Comparison of ENCODE assay signal across 8 cellular contexts in genomic region chr9:129436751-129437625, GRCh38.
DNase-seq lines count a peak whose midpoint lies in the region; ATAC-seq and TF ChIP-seq lines count a peak whose summit lies in the region.

No MANE protein-coding gene starts in this region.

- no peaks in the 10 kb centered on the region for H3K9me3 ChIP-seq in mucosa of stomach (ENCODE audit: control insufficient read depth, low read length)
- no peaks in the 10 kb centered on the region for H3K9me3 ChIP-seq in transverse colon

- no peak for TF ChIP-seq EP300 in transverse colon (IDR thresholded peaks at IDR 0.05; ENCODE audit: low read depth)

- H3K27me3 Mint-ChIP-seq in activated CD8-positive, alpha-beta T cell treated with anti-CD3 and anti-CD28 coated beads for 36 hours: peaks cover 35% of the 10 kb centered on the region

- no peaks in the 10 kb centered on the region for H3K9me3 Mint-ChIP-seq in activated CD8-positive, alpha-beta T cell treated with anti-CD3 and anti-CD28 coated beads for 36 hours

- no peaks in the 10 kb centered on the region for H3K36me3 Mint-ChIP-seq in activated CD8-positive, alpha-beta T cell treated with anti-CD3 and anti-CD28 coated beads for 36 hours (ENCODE audit: low read depth)

- no peak for TF ChIP-seq POLR2A in transverse colon (IDR thresholded peaks at IDR 0.05)

- WGBS in transverse colon (ENCODE audit: low coverage in 1 of 2), 2 donors: 22 to 31% methylated on average over 25 to 74 of the region's 78 CpGs

- peak overlapping the region; percentile 56 to 71 (median 64) for H3K27ac ChIP-seq in transverse colon

- H3K27me3 ChIP-seq in BJ (ENCODE audit: control insufficient read depth, insufficient read depth, low read length): no peaks in the 10 kb centered on the region; the same call in 1 of the 2 replicates
- H3K27me3 ChIP-seq in mucosa of stomach (ENCODE audit: control insufficient read depth, insufficient read depth, low read length): peaks cover 24% of the 10 kb centered on the region
- peaks cover 42% of the 10 kb centered on the region for H3K27me3 ChIP-seq in transverse colon

- peak; percentile 67 for ATAC-seq in activated CD8-positive, alpha-beta T cell treated with anti-CD3 and anti-CD28 coated beads for 36 hours
- no peak for ATAC-seq in HG02981 (IDR thresholded peaks at IDR 0.05; ENCODE audit: unreplicated experiment)

- no peaks in the 10 kb centered on the region for H3K36me3 ChIP-seq in BJ (ENCODE audit: control insufficient read depth, insufficient read depth, low read length)
- no peaks in the 10 kb centered on the region for H3K36me3 ChIP-seq in mucosa of stomach (ENCODE audit: control insufficient read depth, insufficient read depth, low read length)
- no peaks in the 10 kb centered on the region for H3K36me3 ChIP-seq in transverse colon

- H3K4me1 Mint-ChIP-seq in activated CD8-positive, alpha-beta T cell treated with anti-CD3 and anti-CD28 coated beads for 36 hours (ENCODE audit: low read depth): peaks cover 21% of the 10 kb centered on the region

- POLR2A ChIA-PET in BJ (lab: Charles Lee): interaction anchor here (0.5 kb wide), 1 partner anchor 113 kb away, joined by 9 read pairs; no protein-coding TSS in a partner anchor
- POLR2A ChIA-PET in activated CD8-positive, alpha-beta T cell treated with anti-CD3 and anti-CD28 coated beads for 36 hours (lab: Charles Lee): interaction anchor here (1.1 to 2.6 kb wide), 3 partner anchors 9 to 48 kb away, joined by 3 to 11 read pairs (median 5); no protein-coding TSS in a partner anchor

- H3K4me3 ChIP-seq in BJ (ENCODE audit: low read depth, low read length) (peak overlapping the region; percentile 51), epithelial cell of proximal tubule (ENCODE audit: low read depth, low read length) (peak overlapping the region; percentile 60), mucosa of stomach (ENCODE audit: low read length) (no peak overlapping the region), transverse colon (peak overlapping the region; percentile 27 to 59 (median 38))
- H3K4me3 ChIP-seq in Jurkat, Clone E6-1 (ENCODE audit: low read length): peak overlapping the region; percentile 16; the same call in 1 of the 2 replicates

- no peak overlapping the region for H3K27ac Mint-ChIP-seq in activated CD8-positive, alpha-beta T cell treated with anti-CD3 and anti-CD28 coated beads for 36 hours

- H3K9ac ChIP-seq in mucosa of stomach (ENCODE audit: low read length): peak overlapping the region; percentile 51

- H3K4me3 Mint-ChIP-seq in activated CD8-positive, alpha-beta T cell treated with anti-CD3 and anti-CD28 coated beads for 36 hours: peak overlapping the region; percentile 68

- H3K4me1 ChIP-seq in mucosa of stomach (ENCODE audit: control insufficient read depth, insufficient read depth, low read length) (peaks cover 22% of the 10 kb centered on the region), transverse colon (peaks cover 0 to 25% (median 17%) of the 10 kb centered on the region in 4 donors)

- no peak for DNase-seq in BJ (ENCODE audit: low read depth)
- DNase-seq in Jurkat, Clone E6-1 (ENCODE audit: low read depth, low spot score): no peak
- peak; percentile 45 for DNase-seq in activated CD8-positive, alpha-beta T cell treated with anti-CD3 and anti-CD28 coated beads for 36 hours
- no peak for DNase-seq in epithelial cell of proximal tubule (ENCODE audit: low read depth)
- peak; percentile 47 for DNase-seq in transverse colon
- DNase-seq in HCEC 1CT: no peak

- in situ Hi-C loops in transverse colon (cut with MboI; ENCODE audit: low pct_ligation_motif_present in 1 of 4, low pct_unique_long_range_greater_than_20kb in 1 of 4, low sequenced_read_pairs in 3 of 4): no loop called here

- CTCF ChIA-PET in BJ (lab: Yijun Ruan, JAX): interaction anchor here (0.7 to 1.4 kb wide), 4 partner anchors 23 to 298 kb away, joined by 3 to 5 read pairs (median 3); no protein-coding TSS in a partner anchor
- CTCF ChIA-PET in activated CD8-positive, alpha-beta T cell treated with anti-CD3 and anti-CD28 coated beads for 36 hours (lab: Charles Lee): interaction anchor here (1.1 kb wide), 1 partner anchor 187 kb away, joined by 3 read pairs; no protein-coding TSS in a partner anchor

- intact Hi-C loops in activated CD8-positive, alpha-beta T cell treated with anti-CD3 and anti-CD28 coated beads for 36 hours (cut with micrococcal nuclease): no loop called here
- intact Hi-C loops in transverse colon (cut with DNase I; ENCODE audit: low total_unique reads): no loop called here

- TF ChIP-seq CTCF in BJ (IDR thresholded peaks at IDR 0.05; ENCODE audit: insufficient read depth, low read depth, low read length): no peak
- TF ChIP-seq CTCF in activated CD8-positive, alpha-beta T cell treated with anti-CD3 and anti-CD28 coated beads for 36 hours (IDR thresholded peaks at IDR 0.05): no peak
- no peak for TF ChIP-seq CTCF in epithelial cell of proximal tubule (conservative IDR thresholded peaks at IDR 0.05; ENCODE audit: low read depth, low read length)
- no peak for TF ChIP-seq CTCF in transverse colon (IDR thresholded peaks at IDR 0.05)

Comparison
In these comparisons a context has a peak if more than half of its experiments do, and no peak if none do; other contexts are left out.
1. DNase-seq: peak in activated CD8-positive, alpha-beta T cell treated with anti-CD3 and anti-CD28 coated beads for 36 hours (single experiment) and transverse colon (single experiment); none in BJ (single experiment), Jurkat, Clone E6-1 (single experiment), epithelial cell of proximal tubule (single experiment) and HCEC 1CT (single experiment).